In genomic region chr10:3091346-3091787, GRCh38 we compare ENCODE assay signal across 2 cellular contexts.
A peak's percentile ranks its signal among the peaks of the same experiment; 100 is the strongest.
TF ChIP-seq lines count a peak whose summit lies in the region.

No MANE protein-coding gene starts in this region.

TF ChIP-seq in IMR-90, 13 proteins besides CTCF, POLR2A, EP300 and RAD21:
- TF ChIP-seq ELK1 (IDR thresholded peaks at IDR 0.05; ENCODE audit: borderline replicate concordance, low read depth, low read length) (no peak), CEBPB (IDR thresholded peaks at IDR 0.05; ENCODE audit: low read depth, low read length) (peak; percentile 86), RCOR1 (IDR thresholded peaks at IDR 0.05; ENCODE audit: insufficient replicate concordance, low read length) (peak; percentile 27), MXI1 (IDR thresholded peaks at IDR 0.05; ENCODE audit: borderline replicate concordance, low read depth, low read length) (no peak), RFX5 (IDR thresholded peaks at IDR 0.05; ENCODE audit: low read depth, low read length) (no peak), CHD1 (IDR thresholded peaks at IDR 0.05; ENCODE audit: low read depth, low read length) (no peak), FOS (IDR thresholded peaks at IDR 0.05; ENCODE audit: low read depth, low read length) (peak; percentile 49; the same call in 1 of the 2 replicates), SMC3 (IDR thresholded peaks at IDR 0.05; ENCODE audit: low read depth, low read length) (no peak)

TF ChIP-seq in K562, 482 proteins besides CTCF, POLR2A, EP300 and RAD21:
- TF ChIP-seq SAFB (IDR thresholded peaks at IDR 0.05; ENCODE audit: borderline replicate concordance, low read depth, low read length) (no peak), STAG1 (CRISPR knock-in tag; IDR thresholded peaks at IDR 0.05; ENCODE audit: borderline replicate concordance) (no peak), HBP1 (CRISPR knock-in tag; IDR thresholded peaks at IDR 0.05) (no peak), FOXJ3 (CRISPR knock-in tag; IDR thresholded peaks at IDR 0.05) (no peak), CEBPG (CRISPR knock-in tag; IDR thresholded peaks at IDR 0.05) (no peak), CEBPG (tag; conservative IDR thresholded peaks at IDR 0.05 in 1 of 2, IDR thresholded peaks at IDR 0.05 in 1 of 2) (no peak), CEBPB (tag; IDR thresholded peaks at IDR 0.05) (peak; percentile 77), PRMT5 (CRISPR knock-in tag; IDR thresholded peaks at IDR 0.05) (no peak), BRD4 (IDR thresholded peaks at IDR 0.05) (no peak), ESRRA (IDR thresholded peaks at IDR 0.05; ENCODE audit: borderline replicate concordance, low read depth) (no peak)
